ENCODE assay signal across 1 cellular context in the genomic region with DNA sequence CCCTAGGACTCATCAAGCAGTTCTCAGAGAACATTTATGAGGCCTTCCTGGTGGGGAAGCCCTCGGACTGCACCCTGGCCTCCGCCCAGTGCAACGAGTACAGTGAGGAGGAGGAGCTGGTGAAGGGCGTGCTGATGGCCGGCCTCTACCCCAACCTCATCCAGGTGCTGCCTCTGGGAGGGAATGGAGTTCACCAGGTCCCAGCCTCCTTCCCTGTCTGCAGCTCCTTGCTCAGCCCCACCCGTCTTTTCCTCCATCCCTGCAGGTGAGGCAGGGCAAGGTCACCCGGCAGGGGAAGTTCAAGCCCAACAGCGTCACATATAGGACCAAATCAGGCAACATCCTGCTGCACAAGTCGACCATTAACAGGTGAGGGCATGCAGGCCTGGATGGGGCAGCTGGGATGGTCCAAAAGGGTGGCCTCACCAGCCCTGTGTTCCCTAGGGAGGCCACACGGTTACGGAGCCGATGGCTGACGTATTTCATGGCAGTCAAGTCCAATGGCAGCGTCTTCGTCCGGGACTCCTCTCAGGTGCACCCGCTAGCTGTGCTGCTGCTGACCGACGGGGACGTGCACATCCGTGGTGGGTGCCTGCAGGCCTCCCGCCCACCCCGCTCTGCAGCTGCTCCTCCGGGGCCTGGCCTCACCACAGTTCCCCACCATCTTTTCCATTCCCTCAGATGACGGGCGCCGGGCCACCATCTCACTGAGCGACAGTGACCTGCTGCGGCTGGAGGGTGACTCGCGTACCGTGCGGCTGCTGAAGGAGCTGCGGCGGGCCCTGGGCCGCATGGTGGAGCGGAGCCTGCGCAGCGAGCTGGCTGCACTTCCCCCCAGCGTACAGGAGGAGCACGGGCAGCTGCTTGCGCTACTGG.
TF ChIP-seq lines count a peak whose summit lies in the region.

No MANE protein-coding gene starts in this region.

TF ChIP-seq in K562, 482 proteins besides CTCF, POLR2A, EP300 and RAD21 (continued from another document):
- TF ChIP-seq HMGN3 (IDR thresholded peaks at IDR 0.05; ENCODE audit: borderline replicate concordance, extremely low read depth, insufficient read length, low read depth, low read length) (peak; percentile 72), DPF2 (IDR thresholded peaks at IDR 0.05) (no peak), SP1 (CRISPR knock-in tag; IDR thresholded peaks at IDR 0.05) (no peak), EWSR1 (IDR thresholded peaks at IDR 0.05; ENCODE audit: borderline replicate concordance, low read depth, partially characterized antibody) (no peak), SNRNP70 (optimal IDR thresholded peaks at IDR 0.05; ENCODE audit: low read depth, low read length) (peak; percentile 35), POLR2B (IDR thresholded peaks at IDR 0.05; ENCODE audit: low read depth, partially characterized antibody) (peak; percentile 14), NR2F6 (CRISPR knock-in tag; IDR thresholded peaks at IDR 0.05) (no peak), PML (IDR thresholded peaks at IDR 0.05; ENCODE audit: low read length) (0 out of 2 replicates have a peak, but pooled peaks have one; percentile 11), CHD4 (IDR thresholded peaks at IDR 0.05; ENCODE audit: insufficient read depth, insufficient replicate concordance, low read depth, low read length, poor library complexity, severe bottlenecking) (no peak), RBM22 (IDR thresholded peaks at IDR 0.05; ENCODE audit: low read depth, low read length, poor library complexity, severe bottlenecking) (peak; percentile 99), XRCC5 (IDR thresholded peaks at IDR 0.05; ENCODE audit: low read depth, low read length) (no peak), BRCA1 (IDR thresholded peaks at IDR 0.05) (no peak), BRCA1 (CRISPR knock-in tag; IDR thresholded peaks at IDR 0.05) (0 out of 2 replicates have a peak, but pooled peaks have one; percentile 63), ZNF174 (CRISPR knock-in tag; IDR thresholded peaks at IDR 0.05) (no peak), SIX5 (IDR thresholded peaks at IDR 0.05; ENCODE audit: borderline replicate concordance in 1 of 2, insufficient read depth in 1 of 2, low read depth in 1 of 2, low read length in 2 of 2) (no peak), ZC3H4 (CRISPR knock-in tag; IDR thresholded peaks at IDR 0.05; ENCODE audit: borderline replicate concordance) (0 out of 2 replicates have a peak, but pooled peaks have one; percentile 48), ZNF146 (CRISPR knock-in tag; IDR thresholded peaks at IDR 0.05; ENCODE audit: unreplicated experiment) (no peak), SIRT6 (IDR thresholded peaks at IDR 0.05; ENCODE audit: low read depth, low read length) (peak; percentile 74), MYC (IDR thresholded peaks at IDR 0.05; ENCODE audit: low read depth, low read length) (no peak), MYC (CRISPR knock-in tag; IDR thresholded peaks at IDR 0.05; ENCODE audit: borderline replicate concordance, low read depth) (no peak), ZBTB33 (CRISPR knock-in tag; IDR thresholded peaks at IDR 0.05) (peak; percentile 94), ZNF609 (CRISPR knock-in tag; IDR thresholded peaks at IDR 0.05; ENCODE audit: borderline replicate concordance) (no peak), TCFL5 (CRISPR knock-in tag; conservative IDR thresholded peaks at IDR 0.05) (no peak), RBM39 (optimal IDR thresholded peaks at IDR 0.05; ENCODE audit: low read depth, low read length) (peak; percentile 23), NR3C1 (CRISPR knock-in tag; IDR thresholded peaks at IDR 0.05) (peak; percentile 36; the same call in 1 of the 2 replicates), POLR2G (IDR thresholded peaks at IDR 0.05; ENCODE audit: low read depth, low read length) (peak; percentile 81), FIP1L1 (IDR thresholded peaks at IDR 0.05; ENCODE audit: low read depth, low read length, poor library complexity, severe bottlenecking) (peak; percentile 89), POLR2AphosphoS5 (IDR thresholded peaks at IDR 0.05; ENCODE audit: control insufficient read depth, insufficient read depth, low read depth, low read length) (peak; percentile 33; the same call in 1 of the 2 replicates), RBFOX2 (IDR thresholded peaks at IDR 0.05; ENCODE audit: low read depth, low read length) (peak; percentile 42), SUPT5H (IDR thresholded peaks at IDR 0.05) (peak; percentile 16; the same call in 1 of the 2 replicates), ETV6 (IDR thresholded peaks at IDR 0.05; ENCODE audit: borderline replicate concordance in 1 of 2, low read depth in 2 of 2, low read length in 1 of 2) (no peak), ETV6 (CRISPR knock-in tag; IDR thresholded peaks at IDR 0.05; ENCODE audit: borderline replicate concordance) (0 out of 2 replicates have a peak, but pooled peaks have one; percentile 70)
- TF ChIP-seq, protein P1, sequence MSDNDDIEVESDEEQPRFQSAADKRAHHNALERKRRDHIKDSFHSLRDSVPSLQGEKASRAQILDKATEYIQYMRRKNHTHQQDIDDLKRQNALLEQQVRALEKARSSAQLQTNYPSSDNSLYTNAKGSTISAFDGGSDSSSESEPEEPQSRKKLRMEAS (CRISPR knock-in tag; IDR thresholded peaks at IDR 0.05) = 0 out of 2 replicates have a peak, but pooled peaks have one; percentile 15
